8 cellular contexts compared by ENCODE assay signal in genomic region chr16:89925596-89926079, GRCh38. TPM values are rescaled to one million over a fixed set of nuclear protein-coding genes. Genes with fewer than 3 reads are reported as not detected.
DNase-seq lines count a peak whose midpoint lies in the region; ATAC-seq, FAIRE-seq and TF ChIP-seq lines count a peak whose summit lies in the region.

No MANE protein-coding gene starts in this region.

- peak overlapping the region; percentile 43 for H3K4me3 Mint-ChIP-seq in T-helper 2 cell treated with Interferon-gamma antibody and Interleukin-4, amounts not matched to agents 5 μg/mL and 100 μg/mL, for 36 hours
- no peak overlapping the region for H3K4me3 Mint-ChIP-seq in stimulated activated memory B cell treated with anti-CD40 and anti-IgM and Interleukin-4, amounts not matched to agents 10 μg/mL and 1 μg/mL and 100 μg/mL, for 72 hours

- H3K79me2 ChIP-seq in PC-9 (ENCODE audit: low read depth): no peaks in the 10 kb centered on the region

- POLR2A ChIA-PET in PC-9 (lab: Charles Lee; ENCODE audit: unreplicated experiment): no interaction called here

- no TSS peak for BruUV-seq in PC-9 (replicated peaks; lab: Mats Ljungman, UMichigan)

- WGBS in heart right ventricle, 2 donors: 0 to 1% methylated on average over 42 of the region's 42 CpGs
- WGBS in spleen, 5 donors: 1 to 3% (median 1%) methylated on average over 11 to 42 of the region's 42 CpGs

- no peak for TF ChIP-seq CTCF in PC-9 (conservative IDR thresholded peaks at IDR 0.05)
- no peak for TF ChIP-seq CTCF in heart right ventricle (IDR thresholded peaks at IDR 0.05)
- TF ChIP-seq CTCF in spleen (IDR thresholded peaks at IDR 0.05 in 8 of 11, conservative IDR thresholded peaks at IDR 0.05 in 3 of 11): no peak

- DNase-seq in T-helper 2 cell treated with Interferon-gamma antibody and Interleukin-4, amounts not matched to agents 5 μg/mL and 100 μg/mL, for 36 hours (ENCODE audit: low spot score): no peak
- no peak for DNase-seq in T-helper 2 cell
- no peak for DNase-seq in PC-9
- no peak for DNase-seq in heart right ventricle
- no peak for DNase-seq in spleen
- no peak for DNase-seq in GM19239 (ENCODE audit: insufficient read length, low spot score)

- H3K36me3 ChIP-seq in PC-9 (ENCODE audit: low read depth) (no peaks in the 10 kb centered on the region), heart right ventricle (no peaks in the 10 kb centered on the region), spleen (no peaks in the 10 kb centered on the region)

- H3K9me3 Mint-ChIP-seq in T-helper 2 cell treated with Interferon-gamma antibody and Interleukin-4, amounts not matched to agents 5 μg/mL and 100 μg/mL, for 36 hours: no peaks in the 10 kb centered on the region
- peaks cover 3% of the 10 kb centered on the region for H3K9me3 Mint-ChIP-seq in stimulated activated memory B cell treated with anti-CD40 and anti-IgM and Interleukin-4, amounts not matched to agents 10 μg/mL and 1 μg/mL and 100 μg/mL, for 72 hours

- H3K4me1 ChIP-seq in PC-9 (replicated peaks; ENCODE audit: insufficient read depth) (peaks cover 30% of the 10 kb centered on the region), heart right ventricle (peaks cover 9 to 57% (median 47%) of the 10 kb centered on the region in 9 donors), spleen (peaks cover 30 to 64% (median 61%) of the 10 kb centered on the region in 6 donors)

- H3K4me1 Mint-ChIP-seq in T-helper 2 cell treated with Interferon-gamma antibody and Interleukin-4, amounts not matched to agents 5 μg/mL and 100 μg/mL, for 36 hours (ENCODE audit: low read depth): peaks cover 15% of the 10 kb centered on the region
- H3K4me1 Mint-ChIP-seq in stimulated activated memory B cell treated with anti-CD40 and anti-IgM and Interleukin-4, amounts not matched to agents 10 μg/mL and 1 μg/mL and 100 μg/mL, for 72 hours: peaks cover 27% of the 10 kb centered on the region

- intact Hi-C loops in PC-9 (cut with micrococcal nuclease; ENCODE audit: unreplicated experiment): loop anchor here (2.0 to 10.0 kb wide), 2 partner anchors 19 to 119 kb away; no protein-coding TSS in a partner anchor
- intact Hi-C loops in heart right ventricle (cut with DNase I): no loop called here
- intact Hi-C loops in spleen (cut with DNase I; ENCODE audit: low total_unique reads): no loop called here

- no peaks in the 10 kb centered on the region for H3K27me3 ChIP-seq in PC-9 (ENCODE audit: insufficient read depth, low read depth)
- peaks cover 0 to 80% (median 26%) of the 10 kb centered on the region in 7 donors for H3K27me3 ChIP-seq in heart right ventricle
- peaks cover 3 to 100% (median 75%) of the 10 kb centered on the region in 7 donors for H3K27me3 ChIP-seq in spleen (replicated peaks in 1 of 7)

- no peak overlapping the region for H3K27ac ChIP-seq in PC-9
- peak overlapping the region in 1 of 10 donors; percentile 10 for H3K27ac ChIP-seq in heart right ventricle
- H3K27ac ChIP-seq in spleen: no peak overlapping the region

- H3K36me3 Mint-ChIP-seq in T-helper 2 cell treated with Interferon-gamma antibody and Interleukin-4, amounts not matched to agents 5 μg/mL and 100 μg/mL, for 36 hours (ENCODE audit: low read depth): no peaks in the 10 kb centered on the region
- no peaks in the 10 kb centered on the region for H3K36me3 Mint-ChIP-seq in stimulated activated memory B cell treated with anti-CD40 and anti-IgM and Interleukin-4, amounts not matched to agents 10 μg/mL and 1 μg/mL and 100 μg/mL, for 72 hours

- H3K4me3 ChIP-seq in PC-9 (peak overlapping the region; percentile 58), heart right ventricle (peak overlapping the region; percentile 22 to 65 (median 56)), spleen (peak overlapping the region; percentile 17 to 71 (median 54))

- peak overlapping the region; percentile 74 for H3K4me2 ChIP-seq in PC-9

- CTCF ChIA-PET in PC-9 (lab: Charles Lee): interaction anchor here (0.7 kb wide), 1 partner anchor 8 kb away, joined by 4 read pairs; no protein-coding TSS in a partner anchor

- H3K27me3 Mint-ChIP-seq in T-helper 2 cell treated with Interferon-gamma antibody and Interleukin-4, amounts not matched to agents 5 μg/mL and 100 μg/mL, for 36 hours (ENCODE audit: low read depth): peaks cover 24% of the 10 kb centered on the region
- peaks cover 74% of the 10 kb centered on the region for H3K27me3 Mint-ChIP-seq in stimulated activated memory B cell treated with anti-CD40 and anti-IgM and Interleukin-4, amounts not matched to agents 10 μg/mL and 1 μg/mL and 100 μg/mL, for 72 hours

- H3K9me2 ChIP-seq in PC-9 (ENCODE audit: insufficient read depth): no peaks in the 10 kb centered on the region

- TF ChIP-seq POLR2A in spleen (IDR thresholded peaks at IDR 0.05): no peak

- peaks cover 7% of the 10 kb centered on the region; the same call in 1 of the 2 replicates for H4K20me1 ChIP-seq in PC-9 (ENCODE audit: insufficient read depth)

- H3F3A ChIP-seq in PC-9 (ENCODE audit: insufficient read depth, low read depth): peaks cover 21% of the 10 kb centered on the region; the same call in 1 of the 2 replicates

- FAIRE-seq in GM19239 (lab: Jason Lieb, UNC): no peak

- ATAC-seq in heart right ventricle: no peak
- no peak for ATAC-seq in stimulated activated memory B cell treated with anti-CD40 and anti-IgM and Interleukin-4, amounts not matched to agents 10 μg/mL and 1 μg/mL and 100 μg/mL, for 72 hours
- ATAC-seq in GM21423 (IDR thresholded peaks at IDR 0.05; ENCODE audit: unreplicated experiment): no peak

- H3K9me3 ChIP-seq in PC-9 (ENCODE audit: insufficient read depth, low read depth) (no peaks in the 10 kb centered on the region), heart right ventricle (no peaks in the 10 kb centered on the region), spleen (no peaks in the 10 kb centered on the region)

- no peak overlapping the region for H3K27ac Mint-ChIP-seq in T-helper 2 cell treated with Interferon-gamma antibody and Interleukin-4, amounts not matched to agents 5 μg/mL and 100 μg/mL, for 36 hours
- no peak overlapping the region for H3K27ac Mint-ChIP-seq in stimulated activated memory B cell treated with anti-CD40 and anti-IgM and Interleukin-4, amounts not matched to agents 10 μg/mL and 1 μg/mL and 100 μg/mL, for 72 hours

- 0 out of 2 replicates have a peak overlapping the region, but pooled peaks have one; percentile 60 for H2AFZ ChIP-seq in PC-9

RNA-seq across cellular contexts. Expression of gene TUBB3, which starts 2.5 kb away (rescaled TPM):
- total RNA-seq in PC-9 (2021) (79.6 and 105 TPM in 2 replicates), heart right ventricle (1 to 10 TPM in 5 of 10 donors, under 1 TPM in 5; 0.53 to 7.6 (median 0.96) TPM), spleen (1 to 10 TPM in 3 of 7 donors, under 1 TPM in 2, not detected in 2; 0.43 to 2.4 (median 1.4) TPM)
- polyA plus RNA-seq in heart right ventricle (10 to 100 TPM in 1 of 2 donors, under 1 TPM in 1; 0.59 to 10.6 TPM), spleen (1 to 10 TPM in 1 of 3 donors, under 1 TPM in 2; 0.41 to 4.3 (median 0.80) TPM)

RNA-seq across cellular contexts. Expression of gene MC1R, which starts 7.0 kb away (rescaled TPM):
- total RNA-seq in PC-9 (2021): 34.3 and 45.2 TPM in 2 replicates
- 1 to 10 TPM in 6 of 10 donors, under 1 TPM in 4; 0.64 to 2.0 (median 1.3) TPM for total RNA-seq in heart right ventricle
- polyA plus RNA-seq in heart right ventricle: 1 to 10 TPM; 1.6 to 4.5 TPM
- total RNA-seq in spleen: 10 to 100 TPM in 1 of 7 donors, 1 to 10 TPM in 6; 3.0 to 12.5 (median 7.8) TPM
- polyA plus RNA-seq in spleen: 1 to 10 TPM; 2.4 to 3.2 (median 2.6) TPM

RNA-seq across cellular contexts. Expression of gene DEF8, which starts 22.9 kb away (rescaled TPM):
- total RNA-seq in PC-9 (2021) (59.6 and 66.9 TPM in 2 replicates), heart right ventricle (10 to 100 TPM; 29.3 to 47.6 (median 34.9) TPM), spleen (100 to 1,000 TPM in 1 of 7 donors, 10 to 100 TPM in 6; 55.3 to 104 (median 72.4) TPM)
- polyA plus RNA-seq in heart right ventricle (10 to 100 TPM; 62.6 to 64.8 TPM), spleen (10 to 100 TPM; 25.7 to 38.0 (median 33.8) TPM)

RNA-seq across cellular contexts. Expression of gene TCF25, which starts 52.2 kb away (rescaled TPM):
- 298 and 347 TPM in 2 replicates for total RNA-seq in PC-9 (2021)
- total RNA-seq in heart right ventricle: 100 to 1,000 TPM in 3 of 10 donors, 10 to 100 TPM in 7; 77.5 to 112 (median 94.8) TPM
- 100 to 1,000 TPM in 1 of 2 donors, 10 to 100 TPM in 1; 88.3 to 101 TPM for polyA plus RNA-seq in heart right ventricle
- 100 to 1,000 TPM; 145 to 305 (median 233) TPM for total RNA-seq in spleen
- 100 to 1,000 TPM; 113 to 412 (median 334) TPM for polyA plus RNA-seq in spleen
